In the genomic region with DNA sequence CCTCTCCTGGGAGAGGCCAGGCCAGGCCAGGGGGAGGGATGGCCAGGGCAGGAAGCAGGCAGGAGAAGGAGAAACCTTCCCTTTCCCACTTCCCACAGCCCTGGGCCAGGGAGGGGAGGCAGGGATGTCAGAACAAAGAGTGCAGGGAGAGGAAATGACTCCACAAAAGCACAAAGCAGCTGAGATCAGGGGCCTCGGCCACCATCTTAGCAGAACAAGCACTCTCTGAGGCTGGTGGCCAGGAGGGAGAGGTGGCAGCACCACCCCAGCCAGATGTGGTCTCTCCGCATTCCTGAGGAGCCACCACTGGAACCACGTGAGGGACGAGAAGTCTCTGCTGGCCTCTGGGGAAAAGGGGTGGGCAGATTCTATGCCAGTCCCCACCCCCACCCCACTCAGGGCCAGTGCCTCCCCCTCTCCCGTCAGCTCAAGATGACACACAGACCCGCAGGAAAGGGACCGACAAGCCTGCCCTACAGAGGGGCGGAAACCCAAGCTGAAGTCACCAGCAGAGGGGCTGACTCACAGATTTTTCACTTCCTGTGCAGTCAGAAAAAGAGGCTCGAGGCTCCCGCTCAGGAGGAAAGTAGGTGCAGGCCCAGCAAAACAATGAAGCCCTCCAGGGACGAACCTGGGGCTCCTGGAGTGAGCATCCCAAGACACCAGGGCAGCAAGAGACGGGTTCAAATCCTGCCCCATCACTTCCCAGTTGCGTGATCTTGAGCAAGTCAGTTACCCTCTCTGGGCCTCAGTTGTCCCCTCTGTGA, we compare ENCODE assay signal across 8 cellular contexts. TPM values are rescaled to one million over a fixed set of nuclear protein-coding genes. Genes with fewer than 3 reads are reported as not detected.
DNase-seq lines count a peak whose midpoint lies in the region; ATAC-seq lines count a peak whose summit lies in the region.

No MANE protein-coding gene starts in this region.

- H3K27ac Mint-ChIP-seq in activated naive CD4-positive, alpha-beta T cell treated with anti-CD3 and anti-CD28 coated beads, Interleukin-2, amount 50 U/mL, for 72 hours = peak overlapping the region; percentile 98 to 99

- peak; percentile 63 for DNase-seq in SKM-1 (lab: John Stamatoyannopoulos, UW; ENCODE audit: unreplicated experiment)
- peak; percentile 81 to 93 for DNase-seq in activated naive CD4-positive, alpha-beta T cell treated with anti-CD3 and anti-CD28 coated beads, Interleukin-2, amount 50 U/mL, for 72 hours (ENCODE audit: low spot score in 2 of 2)
- peak; percentile 99 for DNase-seq in hepatic stellate cell (ENCODE audit: low spot score)
- DNase-seq in stimulated activated CD4-positive, alpha-beta T cell treated with anti-CD3 and anti-CD28 coated beads, Interleukin-2, amount 100 ng/mL, for 48 hours = peak; percentile 73 to 74
- no peak for DNase-seq in NCI-H2081 (lab: John Stamatoyannopoulos, UW)
- no peak for DNase-seq in DMS79 (lab: John Stamatoyannopoulos, UW)

- peaks cover 4 to 6% of the 10 kb centered on the region in 2 donors for H3K9me3 Mint-ChIP-seq in activated naive CD4-positive, alpha-beta T cell treated with anti-CD3 and anti-CD28 coated beads, Interleukin-2, amount 50 U/mL, for 72 hours

- peaks cover 5 to 10% of the 10 kb centered on the region in 2 donors for H3K36me3 Mint-ChIP-seq in activated naive CD4-positive, alpha-beta T cell treated with anti-CD3 and anti-CD28 coated beads, Interleukin-2, amount 50 U/mL, for 72 hours

- peak; percentile 70 for ATAC-seq in GM18867 (IDR thresholded peaks at IDR 0.05; ENCODE audit: unreplicated experiment)
- peak; percentile 72 for ATAC-seq in HG03159 (IDR thresholded peaks at IDR 0.05; ENCODE audit: unreplicated experiment)
- ATAC-seq in activated naive CD4-positive, alpha-beta T cell treated with anti-CD3 and anti-CD28 coated beads, Interleukin-2, amount 50 U/mL, for 72 hours = peak; percentile 90 to 91

RNA-seq across cellular contexts. Expression of a gene that starts 24.1 kb away (rescaled TPM):
- 1 to 10 TPM; 7.4 to 9.8 TPM for total RNA-seq in activated naive CD4-positive, alpha-beta T cell treated with anti-CD3 and anti-CD28 coated beads, Interleukin-2, amount 50 U/mL, for 72 hours

RNA-seq across cellular contexts. Expression of a gene that starts 30.0 kb away (rescaled TPM):
- total RNA-seq in activated naive CD4-positive, alpha-beta T cell treated with anti-CD3 and anti-CD28 coated beads, Interleukin-2, amount 50 U/mL, for 72 hours = 10 to 100 TPM; 27.3 to 41.7 TPM

Comparison
In these comparisons a context has a peak if more than half of its experiments do, and no peak if none do; other contexts are left out.
1. DNase-seq: peak in SKM-1 (single experiment), activated naive CD4-positive, alpha-beta T cell treated with anti-CD3 and anti-CD28 coated beads, Interleukin-2, amount 50 U/mL, for 72 hours (2 of 2), hepatic stellate cell (single experiment) and stimulated activated CD4-positive, alpha-beta T cell treated with anti-CD3 and anti-CD28 coated beads, Interleukin-2, amount 100 ng/mL, for 48 hours (2 of 2); none in NCI-H2081 (0 of 2) and DMS79 (single experiment).
2. Peak in every context shown above with its lines, with median percentiles within 50 percentile points of each other: ATAC-seq.